1 cellular context compared by ENCODE assay signal in the genomic region with DNA sequence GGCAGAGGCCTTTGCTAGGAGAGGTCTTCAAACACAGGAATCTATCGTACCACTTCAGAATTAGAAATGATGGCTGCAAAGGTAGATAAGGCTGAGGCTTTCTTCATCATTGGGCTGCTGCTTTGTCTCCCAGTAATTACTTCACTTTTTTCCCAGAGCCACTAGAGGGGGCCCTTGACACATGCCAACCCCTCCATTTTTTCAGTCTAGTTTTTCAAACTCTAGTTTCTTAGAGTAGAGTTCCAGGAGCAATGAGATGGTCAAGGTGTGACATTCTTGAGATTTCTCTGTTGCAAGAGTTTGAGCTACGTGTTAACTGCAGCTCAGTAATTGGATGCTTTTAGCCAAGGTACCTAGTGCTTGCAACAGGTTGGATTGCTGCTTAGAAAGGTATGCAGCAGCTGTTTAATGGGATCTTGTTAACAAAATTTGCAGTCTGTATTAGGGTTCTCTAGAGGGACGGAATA.
A peak's percentile ranks its signal among the peaks of the same experiment; 100 is the strongest.
TF ChIP-seq lines count a peak whose summit lies in the region.

No MANE protein-coding gene starts in this region.

TF ChIP-seq in GM23338, 12 proteins besides CTCF, POLR2A, EP300 and RAD21 (continued from another document):
- TF ChIP-seq, protein P1, sequence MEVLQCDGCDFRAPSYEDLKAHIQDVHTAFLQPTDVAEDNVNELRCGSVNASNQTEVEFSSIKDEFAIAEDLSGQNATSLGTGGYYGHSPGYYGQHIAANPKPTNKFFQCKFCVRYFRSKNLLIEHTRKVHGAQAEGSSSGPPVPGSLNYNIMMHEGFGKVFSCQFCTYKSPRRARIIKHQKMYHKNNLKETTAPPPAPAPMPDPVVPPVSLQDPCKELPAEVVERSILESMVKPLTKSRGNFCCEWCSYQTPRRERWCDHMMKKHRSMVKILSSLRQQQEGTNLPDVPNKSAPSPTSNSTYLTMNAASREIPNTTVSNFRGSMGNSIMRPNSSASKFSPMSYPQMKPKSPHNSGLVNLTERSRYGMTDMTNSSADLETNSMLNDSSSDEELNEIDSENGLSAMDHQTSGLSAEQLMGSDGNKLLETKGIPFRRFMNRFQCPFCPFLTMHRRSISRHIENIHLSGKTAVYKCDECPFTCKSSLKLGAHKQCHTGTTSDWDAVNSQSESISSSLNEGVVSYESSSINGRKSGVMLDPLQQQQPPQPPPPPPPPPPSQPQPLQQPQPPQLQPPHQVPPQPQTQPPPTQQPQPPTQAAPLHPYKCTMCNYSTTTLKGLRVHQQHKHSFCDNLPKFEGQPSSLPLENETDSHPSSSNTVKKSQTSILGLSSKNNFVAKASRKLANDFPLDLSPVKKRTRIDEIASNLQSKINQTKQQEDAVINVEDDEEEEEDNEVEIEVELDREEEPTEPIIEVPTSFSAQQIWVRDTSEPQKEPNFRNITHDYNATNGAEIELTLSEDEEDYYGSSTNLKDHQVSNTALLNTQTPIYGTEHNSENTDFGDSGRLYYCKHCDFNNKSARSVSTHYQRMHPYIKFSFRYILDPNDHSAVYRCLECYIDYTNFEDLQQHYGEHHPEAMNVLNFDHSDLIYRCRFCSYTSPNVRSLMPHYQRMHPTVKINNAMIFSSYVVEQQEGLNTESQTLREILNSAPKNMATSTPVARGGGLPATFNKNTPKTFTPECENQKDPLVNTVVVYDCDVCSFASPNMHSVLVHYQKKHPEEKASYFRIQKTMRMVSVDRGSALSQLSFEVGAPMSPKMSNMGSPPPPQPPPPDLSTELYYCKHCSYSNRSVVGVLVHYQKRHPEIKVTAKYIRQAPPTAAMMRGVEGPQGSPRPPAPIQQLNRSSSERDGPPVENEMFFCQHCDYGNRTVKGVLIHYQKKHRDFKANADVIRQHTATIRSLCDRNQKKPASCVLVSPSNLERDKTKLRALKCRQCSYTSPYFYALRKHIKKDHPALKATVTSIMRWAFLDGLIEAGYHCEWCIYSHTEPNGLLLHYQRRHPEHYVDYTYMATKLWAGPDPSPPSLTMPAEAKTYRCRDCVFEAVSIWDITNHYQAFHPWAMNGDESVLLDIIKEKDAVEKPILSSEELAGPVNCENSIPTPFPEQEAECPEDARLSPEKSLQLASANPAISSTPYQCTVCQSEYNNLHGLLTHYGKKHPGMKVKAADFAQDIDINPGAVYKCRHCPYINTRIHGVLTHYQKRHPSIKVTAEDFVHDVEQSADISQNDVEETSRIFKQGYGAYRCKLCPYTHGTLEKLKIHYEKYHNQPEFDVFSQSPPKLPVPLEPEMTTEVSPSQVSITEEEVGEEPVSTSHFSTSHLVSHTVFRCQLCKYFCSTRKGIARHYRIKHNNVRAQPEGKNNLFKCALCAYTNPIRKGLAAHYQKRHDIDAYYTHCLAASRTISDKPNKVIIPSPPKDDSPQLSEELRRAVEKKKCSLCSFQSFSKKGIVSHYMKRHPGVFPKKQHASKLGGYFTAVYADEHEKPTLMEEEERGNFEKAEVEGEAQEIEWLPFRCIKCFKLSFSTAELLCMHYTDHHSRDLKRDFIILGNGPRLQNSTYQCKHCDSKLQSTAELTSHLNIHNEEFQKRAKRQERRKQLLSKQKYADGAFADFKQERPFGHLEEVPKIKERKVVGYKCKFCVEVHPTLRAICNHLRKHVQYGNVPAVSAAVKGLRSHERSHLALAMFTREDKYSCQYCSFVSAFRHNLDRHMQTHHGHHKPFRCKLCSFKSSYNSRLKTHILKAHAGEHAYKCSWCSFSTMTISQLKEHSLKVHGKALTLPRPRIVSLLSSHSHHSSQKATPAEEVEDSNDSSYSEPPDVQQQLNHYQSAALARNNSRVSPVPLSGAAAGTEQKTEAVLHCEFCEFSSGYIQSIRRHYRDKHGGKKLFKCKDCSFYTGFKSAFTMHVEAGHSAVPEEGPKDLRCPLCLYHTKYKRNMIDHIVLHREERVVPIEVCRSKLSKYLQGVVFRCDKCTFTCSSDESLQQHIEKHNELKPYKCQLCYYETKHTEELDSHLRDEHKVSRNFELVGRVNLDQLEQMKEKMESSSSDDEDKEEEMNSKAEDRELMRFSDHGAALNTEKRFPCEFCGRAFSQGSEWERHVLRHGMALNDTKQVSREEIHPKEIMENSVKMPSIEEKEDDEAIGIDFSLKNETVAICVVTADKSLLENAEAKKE (CRISPR knock-in tag; IDR thresholded peaks at IDR 0.05), result peak; percentile 59; the same call in 1 of the 2 replicates
- no peak for TF ChIP-seq ZNF114 (CRISPR knock-in tag; IDR thresholded peaks at IDR 0.05)
- TF ChIP-seq CREB1 (CRISPR knock-in tag; IDR thresholded peaks at IDR 0.05; ENCODE audit: low read depth), result peak; percentile 14; the same call in 1 of the 2 replicates
- TF ChIP-seq EZH2phosphoT487 (IDR thresholded peaks at IDR 0.05; ENCODE audit: unreplicated experiment), result no peak
